ENCODE assay signal across 1 cellular context in the genomic region with DNA sequence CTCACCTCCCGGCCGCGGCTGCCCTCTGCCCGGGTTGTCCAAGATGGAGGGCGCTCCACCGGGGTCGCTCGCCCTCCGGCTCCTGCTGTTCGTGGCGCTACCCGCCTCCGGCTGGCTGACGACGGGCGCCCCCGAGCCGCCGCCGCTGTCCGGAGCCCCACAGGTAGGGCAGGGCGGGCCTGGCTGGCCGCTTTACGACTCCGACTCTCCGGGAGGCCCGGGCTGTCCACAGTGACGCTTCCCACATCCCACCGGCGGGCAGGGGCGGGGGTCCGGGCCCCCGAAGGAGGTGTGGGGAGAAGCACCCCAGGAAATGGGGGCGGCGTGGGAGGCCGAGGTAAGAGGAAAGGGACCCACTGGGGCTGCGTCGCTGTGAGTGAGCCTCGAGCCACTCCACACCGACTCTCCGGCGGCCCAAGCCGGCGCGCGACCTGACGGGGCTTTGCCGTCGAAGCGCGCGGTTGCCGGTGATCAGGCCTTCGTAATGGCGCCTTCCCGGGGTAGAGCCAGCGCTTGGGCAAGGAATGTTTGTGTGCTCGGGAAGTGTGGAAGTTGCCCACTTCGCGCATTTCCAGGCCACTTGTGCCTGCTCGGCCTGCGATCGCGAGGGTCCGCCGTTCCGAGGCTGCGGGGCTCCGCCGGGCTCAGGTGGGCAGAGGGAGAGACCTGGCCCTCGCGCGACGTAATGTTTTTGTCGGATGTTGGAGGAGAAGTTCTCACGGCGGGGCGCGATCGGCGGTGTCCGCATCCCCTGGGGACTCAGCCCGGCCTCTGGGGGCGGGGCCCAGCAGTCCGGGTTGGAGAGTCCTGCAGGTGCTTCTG.
TF ChIP-seq lines count a peak whose summit lies in the region.

A gene with protein sequence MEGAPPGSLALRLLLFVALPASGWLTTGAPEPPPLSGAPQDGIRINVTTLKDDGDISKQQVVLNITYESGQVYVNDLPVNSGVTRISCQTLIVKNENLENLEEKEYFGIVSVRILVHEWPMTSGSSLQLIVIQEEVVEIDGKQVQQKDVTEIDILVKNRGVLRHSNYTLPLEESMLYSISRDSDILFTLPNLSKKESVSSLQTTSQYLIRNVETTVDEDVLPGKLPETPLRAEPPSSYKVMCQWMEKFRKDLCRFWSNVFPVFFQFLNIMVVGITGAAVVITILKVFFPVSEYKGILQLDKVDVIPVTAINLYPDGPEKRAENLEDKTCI (plus strand): TSS at position 4 of the 822 bp plus-strand sequence. CDS start 40 bp downstream, at position 44.

TF ChIP-seq in K562, 482 proteins besides CTCF, POLR2A, EP300 and RAD21 (continued from another document):
- TF ChIP-seq, protein P1, sequence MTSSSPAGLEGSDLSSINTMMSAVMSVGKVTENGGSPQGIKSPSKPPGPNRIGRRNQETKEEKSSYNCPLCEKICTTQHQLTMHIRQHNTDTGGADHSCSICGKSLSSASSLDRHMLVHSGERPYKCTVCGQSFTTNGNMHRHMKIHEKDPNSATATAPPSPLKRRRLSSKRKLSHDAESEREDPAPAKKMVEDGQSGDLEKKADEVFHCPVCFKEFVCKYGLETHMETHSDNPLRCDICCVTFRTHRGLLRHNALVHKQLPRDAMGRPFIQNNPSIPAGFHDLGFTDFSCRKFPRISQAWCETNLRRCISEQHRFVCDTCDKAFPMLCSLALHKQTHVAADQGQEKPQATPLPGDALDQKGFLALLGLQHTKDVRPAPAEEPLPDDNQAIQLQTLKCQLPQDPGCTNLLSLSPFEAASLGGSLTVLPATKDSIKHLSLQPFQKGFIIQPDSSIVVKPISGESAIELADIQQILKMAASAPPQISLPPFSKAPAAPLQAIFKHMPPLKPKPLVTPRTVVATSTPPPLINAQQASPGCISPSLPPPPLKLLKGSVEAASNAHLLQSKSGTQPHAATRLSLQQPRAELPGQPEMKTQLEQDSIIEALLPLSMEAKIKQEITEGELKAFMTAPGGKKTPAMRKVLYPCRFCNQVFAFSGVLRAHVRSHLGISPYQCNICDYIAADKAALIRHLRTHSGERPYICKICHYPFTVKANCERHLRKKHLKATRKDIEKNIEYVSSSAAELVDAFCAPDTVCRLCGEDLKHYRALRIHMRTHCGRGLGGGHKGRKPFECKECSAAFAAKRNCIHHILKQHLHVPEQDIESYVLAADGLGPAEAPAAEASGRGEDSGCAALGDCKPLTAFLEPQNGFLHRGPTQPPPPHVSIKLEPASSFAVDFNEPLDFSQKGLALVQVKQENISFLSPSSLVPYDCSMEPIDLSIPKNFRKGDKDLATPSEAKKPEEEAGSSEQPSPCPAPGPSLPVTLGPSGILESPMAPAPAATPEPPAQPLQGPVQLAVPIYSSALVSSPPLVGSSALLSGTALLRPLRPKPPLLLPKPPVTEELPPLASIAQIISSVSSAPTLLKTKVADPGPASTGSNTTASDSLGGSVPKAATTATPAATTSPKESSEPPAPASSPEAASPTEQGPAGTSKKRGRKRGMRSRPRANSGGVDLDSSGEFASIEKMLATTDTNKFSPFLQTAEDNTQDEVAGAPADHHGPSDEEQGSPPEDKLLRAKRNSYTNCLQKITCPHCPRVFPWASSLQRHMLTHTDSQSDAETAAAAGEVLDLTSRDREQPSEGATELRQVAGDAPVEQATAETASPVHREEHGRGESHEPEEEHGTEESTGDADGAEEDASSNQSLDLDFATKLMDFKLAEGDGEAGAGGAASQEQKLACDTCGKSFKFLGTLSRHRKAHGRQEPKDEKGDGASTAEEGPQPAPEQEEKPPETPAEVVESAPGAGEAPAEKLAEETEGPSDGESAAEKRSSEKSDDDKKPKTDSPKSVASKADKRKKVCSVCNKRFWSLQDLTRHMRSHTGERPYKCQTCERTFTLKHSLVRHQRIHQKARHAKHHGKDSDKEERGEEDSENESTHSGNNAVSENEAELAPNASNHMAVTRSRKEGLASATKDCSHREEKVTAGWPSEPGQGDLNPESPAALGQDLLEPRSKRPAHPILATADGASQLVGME (CRISPR knock-in tag; IDR thresholded peaks at IDR 0.05), result 0 out of 2 replicates have a peak, but pooled peaks have one; percentile 27
- no peak for TF ChIP-seq ZNF212 (CRISPR knock-in tag; IDR thresholded peaks at IDR 0.05)
- no peak; the same call in 1 of the 2 replicates for TF ChIP-seq NR2F6 (CRISPR knock-in tag; IDR thresholded peaks at IDR 0.05)
- TF ChIP-seq HNRNPL (IDR thresholded peaks at IDR 0.05; ENCODE audit: low read depth, low read length), result peak; percentile 43; the same call in 1 of the 2 replicates
- no peak for TF ChIP-seq ZNF77 (CRISPR knock-in tag; IDR thresholded peaks at IDR 0.05)
- TF ChIP-seq NR3C1 (CRISPR knock-in tag; IDR thresholded peaks at IDR 0.05), result no peak; the same call in 1 of the 2 replicates
- TF ChIP-seq, protein P2, sequence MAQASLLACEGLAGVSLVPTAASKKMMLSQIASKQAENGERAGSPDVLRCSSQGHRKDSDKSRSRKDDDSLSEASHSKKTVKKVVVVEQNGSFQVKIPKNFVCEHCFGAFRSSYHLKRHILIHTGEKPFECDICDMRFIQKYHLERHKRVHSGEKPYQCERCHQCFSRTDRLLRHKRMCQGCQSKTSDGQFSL (CRISPR knock-in tag; IDR thresholded peaks at IDR 0.05), result no peak
- TF ChIP-seq, protein P2 (tag; IDR thresholded peaks at IDR 0.05), result no peak
- peak; percentile 72; the same call in 1 of the 2 replicates for TF ChIP-seq ZNF57 (CRISPR knock-in tag; IDR thresholded peaks at IDR 0.05)
- no peak for TF ChIP-seq HDAC8 (tag; IDR thresholded peaks at IDR 0.05)
- no peak for TF ChIP-seq PPARD (CRISPR knock-in tag; IDR thresholded peaks at IDR 0.05)
- no peak for TF ChIP-seq BACH1 (tag; IDR thresholded peaks at IDR 0.05)
- no peak for TF ChIP-seq IRF2 (CRISPR knock-in tag; IDR thresholded peaks at IDR 0.05)
- TF ChIP-seq, protein P3, sequence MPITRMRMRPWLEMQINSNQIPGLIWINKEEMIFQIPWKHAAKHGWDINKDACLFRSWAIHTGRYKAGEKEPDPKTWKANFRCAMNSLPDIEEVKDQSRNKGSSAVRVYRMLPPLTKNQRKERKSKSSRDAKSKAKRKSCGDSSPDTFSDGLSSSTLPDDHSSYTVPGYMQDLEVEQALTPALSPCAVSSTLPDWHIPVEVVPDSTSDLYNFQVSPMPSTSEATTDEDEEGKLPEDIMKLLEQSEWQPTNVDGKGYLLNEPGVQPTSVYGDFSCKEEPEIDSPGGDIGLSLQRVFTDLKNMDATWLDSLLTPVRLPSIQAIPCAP (CRISPR knock-in tag; IDR thresholded peaks at IDR 0.05; ENCODE audit: borderline replicate concordance), result peak; percentile 88; the same call in 1 of the 2 replicates
- peak; percentile 67; the same call in 1 of the 2 replicates for TF ChIP-seq ZNF263 (CRISPR knock-in tag; IDR thresholded peaks at IDR 0.05; ENCODE audit: borderline replicate concordance)
- TF ChIP-seq ZSCAN29 (IDR thresholded peaks at IDR 0.05), result no peak
- TF ChIP-seq, protein P4, sequence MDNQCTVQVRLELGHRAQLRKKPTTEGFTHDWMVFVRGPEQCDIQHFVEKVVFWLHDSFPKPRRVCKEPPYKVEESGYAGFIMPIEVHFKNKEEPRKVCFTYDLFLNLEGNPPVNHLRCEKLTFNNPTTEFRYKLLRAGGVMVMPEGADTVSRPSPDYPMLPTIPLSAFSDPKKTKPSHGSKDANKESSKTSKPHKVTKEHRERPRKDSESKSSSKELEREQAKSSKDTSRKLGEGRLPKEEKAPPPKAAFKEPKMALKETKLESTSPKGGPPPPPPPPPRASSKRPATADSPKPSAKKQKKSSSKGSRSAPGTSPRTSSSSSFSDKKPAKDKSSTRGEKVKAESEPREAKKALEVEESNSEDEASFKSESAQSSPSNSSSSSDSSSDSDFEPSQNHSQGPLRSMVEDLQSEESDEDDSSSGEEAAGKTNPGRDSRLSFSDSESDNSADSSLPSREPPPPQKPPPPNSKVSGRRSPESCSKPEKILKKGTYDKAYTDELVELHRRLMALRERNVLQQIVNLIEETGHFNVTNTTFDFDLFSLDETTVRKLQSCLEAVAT (IDR thresholded peaks at IDR 0.05), result no peak
- TF ChIP-seq FOSL1 (tag; conservative IDR thresholded peaks at IDR 0.05), result no peak
- TF ChIP-seq, protein P5, sequence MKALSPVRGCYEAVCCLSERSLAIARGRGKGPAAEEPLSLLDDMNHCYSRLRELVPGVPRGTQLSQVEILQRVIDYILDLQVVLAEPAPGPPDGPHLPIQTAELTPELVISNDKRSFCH (CRISPR knock-in tag; IDR thresholded peaks at IDR 0.05), result no peak
- TF ChIP-seq, protein P5 (tag; IDR thresholded peaks at IDR 0.05), result no peak
- TF ChIP-seq FOXP1 (CRISPR knock-in tag; IDR thresholded peaks at IDR 0.05), result peak; percentile 39; the same call in 1 of the 2 replicates
- TF ChIP-seq FIP1L1 (IDR thresholded peaks at IDR 0.05; ENCODE audit: low read depth, low read length, poor library complexity, severe bottlenecking), result peak; percentile 84
- no peak for TF ChIP-seq KAT2B (IDR thresholded peaks at IDR 0.05; ENCODE audit: low read depth, low read length)
- no peak for TF ChIP-seq FOS (IDR thresholded peaks at IDR 0.05; ENCODE audit: extremely low read depth, insufficient read length)
- no peak for TF ChIP-seq RBM17 (IDR thresholded peaks at IDR 0.05; ENCODE audit: borderline replicate concordance, low read depth, low read length)
- 0 out of 2 replicates have a peak, but pooled peaks have one; percentile 27 for TF ChIP-seq ZNF143 (CRISPR knock-in tag; IDR thresholded peaks at IDR 0.05)
- TF ChIP-seq FOXJ2 (tag; IDR thresholded peaks at IDR 0.05), result no peak
- no peak for TF ChIP-seq HDGF (IDR thresholded peaks at IDR 0.05)
- TF ChIP-seq NCOA4 (IDR thresholded peaks at IDR 0.05; ENCODE audit: partially characterized antibody), result no peak
- TF ChIP-seq NONO (IDR thresholded peaks at IDR 0.05; ENCODE audit: low read depth in 2 of 2, low read length in 1 of 2), result peak in 1 of 2 experiments; percentile 91; a peak in 2 of 4 replicates
- no peak for TF ChIP-seq ZNF408 (CRISPR knock-in tag; IDR thresholded peaks at IDR 0.05; ENCODE audit: low read depth)
- no peak for TF ChIP-seq ZNF239 (CRISPR knock-in tag; IDR thresholded peaks at IDR 0.05)
- TF ChIP-seq CHD4 (IDR thresholded peaks at IDR 0.05; ENCODE audit: insufficient read depth, insufficient replicate concordance, low read depth, low read length, poor library complexity, severe bottlenecking), result no peak
- peak; percentile 52 for TF ChIP-seq RBM22 (IDR thresholded peaks at IDR 0.05; ENCODE audit: low read depth, low read length, poor library complexity, severe bottlenecking)
- TF ChIP-seq BCL6 (CRISPR knock-in tag; IDR thresholded peaks at IDR 0.05), result no peak
- TF ChIP-seq, protein P6, sequence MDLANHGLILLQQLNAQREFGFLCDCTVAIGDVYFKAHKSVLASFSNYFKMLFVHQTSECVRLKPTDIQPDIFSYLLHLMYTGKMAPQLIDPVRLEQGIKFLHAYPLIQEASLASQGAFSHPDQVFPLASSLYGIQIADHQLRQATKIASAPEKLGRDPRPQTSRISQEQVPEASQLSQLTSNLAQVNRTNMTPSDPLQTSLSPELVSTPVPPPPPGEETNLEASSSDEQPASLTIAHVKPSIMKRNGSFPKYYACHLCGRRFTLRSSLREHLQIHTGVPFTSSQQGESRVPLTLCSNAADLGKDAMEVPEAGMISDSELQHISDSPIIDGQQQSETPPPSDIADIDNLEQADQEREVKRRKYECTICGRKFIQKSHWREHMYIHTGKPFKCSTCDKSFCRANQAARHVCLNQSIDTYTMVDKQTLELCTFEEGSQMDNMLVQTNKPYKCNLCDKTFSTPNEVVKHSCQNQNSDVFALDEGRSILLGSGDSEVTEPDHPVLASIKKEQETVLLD (IDR thresholded peaks at IDR 0.05), result no peak; the same call in 1 of the 2 replicates
- no peak for TF ChIP-seq SRF (CRISPR knock-in tag; IDR thresholded peaks at IDR 0.05)
- TF ChIP-seq COPS2 (conservative IDR thresholded peaks at IDR 0.05), result no peak
- no peak for TF ChIP-seq BHLHE40 (IDR thresholded peaks at IDR 0.05; ENCODE audit: low read length)
- peak; percentile 64 for TF ChIP-seq POLR2B (IDR thresholded peaks at IDR 0.05; ENCODE audit: low read depth, partially characterized antibody)
- no peak for TF ChIP-seq PCBP1 (IDR thresholded peaks at IDR 0.05; ENCODE audit: low read depth, low read length, poor library complexity, severe bottlenecking)
- TF ChIP-seq, protein P7, sequence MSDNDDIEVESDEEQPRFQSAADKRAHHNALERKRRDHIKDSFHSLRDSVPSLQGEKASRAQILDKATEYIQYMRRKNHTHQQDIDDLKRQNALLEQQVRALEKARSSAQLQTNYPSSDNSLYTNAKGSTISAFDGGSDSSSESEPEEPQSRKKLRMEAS (CRISPR knock-in tag; IDR thresholded peaks at IDR 0.05), result peak; percentile 79
- no peak for TF ChIP-seq ATF7 (IDR thresholded peaks at IDR 0.05)
- TF ChIP-seq, protein P8, sequence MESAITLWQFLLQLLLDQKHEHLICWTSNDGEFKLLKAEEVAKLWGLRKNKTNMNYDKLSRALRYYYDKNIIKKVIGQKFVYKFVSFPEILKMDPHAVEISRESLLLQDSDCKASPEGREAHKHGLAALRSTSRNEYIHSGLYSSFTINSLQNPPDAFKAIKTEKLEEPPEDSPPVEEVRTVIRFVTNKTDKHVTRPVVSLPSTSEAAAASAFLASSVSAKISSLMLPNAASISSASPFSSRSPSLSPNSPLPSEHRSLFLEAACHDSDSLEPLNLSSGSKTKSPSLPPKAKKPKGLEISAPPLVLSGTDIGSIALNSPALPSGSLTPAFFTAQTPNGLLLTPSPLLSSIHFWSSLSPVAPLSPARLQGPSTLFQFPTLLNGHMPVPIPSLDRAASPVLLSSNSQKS (CRISPR knock-in tag; IDR thresholded peaks at IDR 0.05), result no peak
- TF ChIP-seq RNF2 (IDR thresholded peaks at IDR 0.05), result peak; percentile 49; the same call in 1 of the 2 replicates
- TF ChIP-seq THRAP3 (IDR thresholded peaks at IDR 0.05; ENCODE audit: borderline replicate concordance), result no peak
